In the genomic region with DNA sequence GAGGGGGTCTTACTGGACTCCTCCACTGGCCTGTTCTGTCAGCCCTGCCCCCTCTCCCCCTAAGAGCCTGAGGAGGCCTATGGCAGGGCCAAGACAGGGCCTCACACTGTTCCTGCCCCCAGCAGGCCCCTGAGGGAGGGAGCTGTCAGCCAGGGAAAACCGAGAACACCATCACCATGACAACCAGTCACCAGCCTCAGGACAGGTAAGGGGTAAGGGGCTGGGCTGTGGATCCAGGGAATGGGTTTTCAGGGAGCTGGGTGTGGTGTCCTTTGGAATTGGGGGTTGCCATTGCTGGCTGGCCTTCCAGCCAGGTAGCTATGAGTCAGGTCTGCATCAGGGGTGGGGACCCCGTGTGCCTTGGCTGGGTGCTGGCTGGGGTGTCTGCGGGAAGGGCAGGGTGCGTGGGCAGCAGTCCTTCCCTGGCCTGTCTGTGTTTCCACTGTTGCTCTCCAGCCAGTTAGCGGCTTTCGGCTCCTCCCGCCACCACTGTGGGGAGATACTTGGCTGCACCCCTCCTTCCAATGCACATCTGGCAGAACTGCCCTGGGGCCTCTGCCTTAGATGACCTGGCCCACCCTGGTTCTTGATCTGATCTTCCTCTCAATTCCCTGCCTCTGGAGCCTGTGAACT, we compare ENCODE assay signal across 14 cellular contexts. TPM values are rescaled to one million over a fixed set of nuclear protein-coding genes. Genes with fewer than 3 reads are reported as not detected.
A peak's percentile ranks its signal among the peaks of the same experiment; 100 is the strongest.
DNase-seq lines count a peak whose midpoint lies in the region; ATAC-seq and TF ChIP-seq lines count a peak whose summit lies in the region.
"Had no signal": no experiment of that assay in that cellular context is flagged by ENCODE, and none has a peak within 500 bp of the region (broad histone marks: within the 10 kb centered on the region; RNA-seq: fewer than 3 reads in every experiment).

No MANE protein-coding gene starts in this region.

- CTCF ChIA-PET in CD8-positive, alpha-beta memory T cell (lab: Charles Lee): interaction anchor here (1.2 to 8.0 kb wide), 2 partner anchors 8 to 29 kb away, joined by 5 to 69 read pairs; no protein-coding TSS in a partner anchor

- 49 to 60% (median 53%) methylated on average over 2 to 7 of the region's 7 CpGs for WGBS in adrenal gland, 4 donors

- no peak for DNase-seq in CD8-positive, alpha-beta memory T cell
- DNase-seq in adrenal gland: peak in 3 of 7 donors; percentile 28 to 68 (median 30)
- DNase-seq in left ventricle myocardium inferior: peak; percentile 35
- DNase-seq in posterior vena cava (ENCODE audit: low spot score): peak; percentile 71
- no peak for DNase-seq in activated T-cell treated with anti-CD3 and anti-CD28 coated beads for 4 hours
- no peak for DNase-seq in osteocyte (ENCODE audit: extremely low spot score, unreplicated experiment)
- no peak for DNase-seq in HuH-7.5 (ENCODE audit: low spot score)
- DNase-seq: activated CD4-positive, alpha-beta T cell treated with anti-CD3 and anti-CD28 coated beads for 36 hours; activated gamma-delta T cell treated with Interleukin-2 at 50 U/mL for 16 hours had no signal

- no peaks in the 10 kb centered on the region for H3K9me3 ChIP-seq in CD8-positive, alpha-beta memory T cell (ENCODE audit: low read length)
- no peaks in the 10 kb centered on the region for H3K9me3 ChIP-seq in adrenal gland (replicated peaks in 1 of 3)
- no peaks in the 10 kb centered on the region for H3K9me3 ChIP-seq in left ventricle myocardium inferior (replicated peaks)

- no peak overlapping the region for H3K4me3 ChIP-seq in CD8-positive, alpha-beta memory T cell (ENCODE audit: low read length)
- H3K4me3 ChIP-seq in adrenal gland (peak overlapping the region in 1 of 4 donors; percentile 44), left ventricle myocardium inferior (peak overlapping the region; percentile 88)

- TF ChIP-seq CTCF in adrenal gland (IDR thresholded peaks at IDR 0.05) (no peak), left ventricle myocardium inferior (IDR thresholded peaks at IDR 0.05; ENCODE audit: borderline replicate concordance) (no peak), osteocyte (IDR thresholded peaks at IDR 0.05) (no peak)

- intact Hi-C loops in adrenal gland (cut with DNase I) (no loop called here), left ventricle myocardium inferior (cut with micrococcal nuclease) (no loop called here), posterior vena cava (cut with DNase I) (no loop called here)

- peaks cover 13 to 17% (median 16%) of the 10 kb centered on the region in 3 donors for H3K4me1 Mint-ChIP-seq in CD8-positive, alpha-beta memory T cell
- H3K4me1 Mint-ChIP-seq in osteocyte (ENCODE audit: unreplicated experiment): peaks cover 69% of the 10 kb centered on the region

- H3K27me3 Mint-ChIP-seq in CD8-positive, alpha-beta memory T cell: no peaks in the 10 kb centered on the region
- no peaks in the 10 kb centered on the region for H3K27me3 Mint-ChIP-seq in osteocyte (ENCODE audit: unreplicated experiment)
- H3K27me3 Mint-ChIP-seq: activated CD4-positive, alpha-beta T cell treated with anti-CD3 and anti-CD28 coated beads for 36 hours had no signal

- no peaks in the 10 kb centered on the region for H3K9me3 Mint-ChIP-seq in CD8-positive, alpha-beta memory T cell
- H3K9me3 Mint-ChIP-seq in osteocyte (ENCODE audit: unreplicated experiment): no peaks in the 10 kb centered on the region

- no peak for TF ChIP-seq POLR2A in adrenal gland (IDR thresholded peaks at IDR 0.05)

- H3K36me3 Mint-ChIP-seq in CD8-positive, alpha-beta memory T cell: no peaks in the 10 kb centered on the region
- peaks cover 22% of the 10 kb centered on the region for H3K36me3 Mint-ChIP-seq in osteocyte (ENCODE audit: unreplicated experiment)

- no peak overlapping the region for H3K27ac Mint-ChIP-seq in CD8-positive, alpha-beta memory T cell
- no peak overlapping the region for H3K27ac Mint-ChIP-seq in osteocyte (ENCODE audit: unreplicated experiment)
- H3K27ac Mint-ChIP-seq: activated CD4-positive, alpha-beta T cell treated with anti-CD3 and anti-CD28 coated beads for 36 hours had no signal

- H3K27me3 ChIP-seq in CD8-positive, alpha-beta memory T cell (ENCODE audit: insufficient read depth, low read length, poor library complexity, severe bottlenecking): no peaks in the 10 kb centered on the region
- H3K27me3 ChIP-seq in adrenal gland (no peaks in the 10 kb centered on the region), left ventricle myocardium inferior (ENCODE audit: low read depth) (no peaks in the 10 kb centered on the region)

- POLR2A ChIA-PET in CD8-positive, alpha-beta memory T cell (lab: Charles Lee): interaction anchor here (1.4 kb wide), 1 partner anchor 10 kb away, joined by 3 read pairs; no protein-coding TSS in a partner anchor

- no peak for ATAC-seq in HG03469 (IDR thresholded peaks at IDR 0.05; ENCODE audit: unreplicated experiment)
- ATAC-seq: activated CD4-positive, alpha-beta T cell treated with anti-CD3 and anti-CD28 coated beads for 36 hours had no signal

- no peak overlapping the region for H3K4me3 Mint-ChIP-seq in CD8-positive, alpha-beta memory T cell
- H3K4me3 Mint-ChIP-seq in osteocyte (ENCODE audit: unreplicated experiment): no peak overlapping the region
- H3K4me3 Mint-ChIP-seq: activated CD4-positive, alpha-beta T cell treated with anti-CD3 and anti-CD28 coated beads for 36 hours had no signal

- H3K27ac ChIP-seq in CD8-positive, alpha-beta memory T cell (ENCODE audit: low read depth, low read length): peak overlapping the region; percentile 61
- H3K27ac ChIP-seq in adrenal gland: peak overlapping the region in 4 of 5 donors; percentile 48 to 90 (median 70)
- peak overlapping the region; percentile 98 for H3K27ac ChIP-seq in left ventricle myocardium inferior (replicated peaks)

- no peaks in the 10 kb centered on the region for H3K36me3 ChIP-seq in CD8-positive, alpha-beta memory T cell (ENCODE audit: insufficient read depth, low read length)
- H3K36me3 ChIP-seq in adrenal gland (replicated peaks in 1 of 2): peaks cover 0 to 25% of the 10 kb centered on the region in 2 donors
- H3K36me3 ChIP-seq in left ventricle myocardium inferior: peaks cover 28% of the 10 kb centered on the region

- peaks cover 6% of the 10 kb centered on the region for H3K4me1 ChIP-seq in CD8-positive, alpha-beta memory T cell (ENCODE audit: insufficient read depth, low read length)
- H3K4me1 ChIP-seq in adrenal gland (replicated peaks in 1 of 2) (peaks cover 71 to 85% of the 10 kb centered on the region in 2 donors), left ventricle myocardium inferior (peaks cover 97% of the 10 kb centered on the region)

RNA-seq across cellular contexts. Expression of a gene that starts 3.9 kb away (rescaled TPM):
- total RNA-seq in CD8-positive, alpha-beta memory T cell: 100 to 1,000 TPM; 116 TPM
- polyA plus RNA-seq in CD8-positive, alpha-beta memory T cell: 3.6 TPM
- total RNA-seq in adrenal gland (100 to 1,000 TPM; 104 to 356 (median 186) TPM), left ventricle myocardium inferior (154 TPM), posterior vena cava (10 to 100 TPM; 76.5 to 80.0 TPM), osteocyte (130 and 135 TPM in 2 replicates)
- 100 to 1,000 TPM in 2 of 3 donors, 10 to 100 TPM in 1; 51.9 to 113 (median 108) TPM for polyA plus RNA-seq in adrenal gland

RNA-seq across cellular contexts. Expression of a gene that starts 10.5 kb away (rescaled TPM):
- not detected for total RNA-seq in CD8-positive, alpha-beta memory T cell
- not detected for polyA plus RNA-seq in CD8-positive, alpha-beta memory T cell
- total RNA-seq in adrenal gland (under 1 TPM in 1 of 8 donors, not detected in 7; 0.39 TPM), left ventricle myocardium inferior (0.36 TPM), posterior vena cava (1 to 10 TPM in 1 of 2 donors, not detected in 1; 1.5 TPM), osteocyte (not detected in 2 replicates)
- under 1 TPM in 1 of 3 donors, not detected in 2; 0.94 TPM for polyA plus RNA-seq in adrenal gland
- total RNA-seq: activated CD4-positive, alpha-beta T cell treated with anti-CD3 and anti-CD28 coated beads for 36 hours; H4; mononuclear cell; NCI-H460; SK-MEL-5 had no signal

RNA-seq across cellular contexts. Expression of a gene that starts 19.6 kb away (rescaled TPM):
- total RNA-seq in CD8-positive, alpha-beta memory T cell: 1,000 to 10,000 TPM; 2,387 to 2,400 TPM
- polyA plus RNA-seq in CD8-positive, alpha-beta memory T cell: 460 TPM
- total RNA-seq in adrenal gland (1,000 to 10,000 TPM in 3 of 8 donors, 100 to 1,000 TPM in 5; 692 to 1,293 (median 857) TPM), left ventricle myocardium inferior (786 TPM), posterior vena cava (100 to 1,000 TPM; 414 to 463 TPM), osteocyte (509 and 527 TPM in 2 replicates)
- polyA plus RNA-seq in adrenal gland: 1,000 to 10,000 TPM in 1 of 3 donors, 100 to 1,000 TPM in 2; 275 to 2,249 (median 420) TPM

RNA-seq across cellular contexts. Expression of a gene that starts 30.1 kb away (rescaled TPM):
- 10 to 100 TPM; 34.8 to 35.7 TPM for total RNA-seq in CD8-positive, alpha-beta memory T cell
- polyA plus RNA-seq in CD8-positive, alpha-beta memory T cell: 49.0 TPM
- total RNA-seq in adrenal gland (10 to 100 TPM; 48.5 to 79.8 (median 63.5) TPM), left ventricle myocardium inferior (20.2 TPM), posterior vena cava (10 to 100 TPM; 23.1 to 28.9 TPM), osteocyte (77.0 and 88.4 TPM in 2 replicates)
- polyA plus RNA-seq in adrenal gland: 10 to 100 TPM; 12.7 to 37.5 (median 19.3) TPM

RNA-seq across cellular contexts. Expression of a gene that starts 38.1 kb away (rescaled TPM):
- total RNA-seq in CD8-positive, alpha-beta memory T cell: 10 to 100 TPM; 33.1 to 34.3 TPM
- 5.3 TPM for polyA plus RNA-seq in CD8-positive, alpha-beta memory T cell
- total RNA-seq in adrenal gland (10 to 100 TPM in 5 of 8 donors, 1 to 10 TPM in 3; 4.8 to 31.2 (median 10.5) TPM), left ventricle myocardium inferior (2.1 TPM), posterior vena cava (1 to 10 TPM; 4.5 to 6.7 TPM), osteocyte (11.1 and 13.1 TPM in 2 replicates)
- 10 to 100 TPM in 2 of 3 donors, 1 to 10 TPM in 1; 5.8 to 17.0 (median 10.5) TPM for polyA plus RNA-seq in adrenal gland

Comparison
In these comparisons a context has a peak if more than half of its experiments do, and no peak if none do; other contexts are left out.
1. DNase-seq: peak in left ventricle myocardium inferior (single experiment) and posterior vena cava (single experiment); none in CD8-positive, alpha-beta memory T cell (0 of 5), activated T-cell treated with anti-CD3 and anti-CD28 coated beads for 4 hours (single experiment), osteocyte (single experiment) and HuH-7.5 (single experiment).
2. Peak in every context shown above with its lines, with median percentiles within 50 percentile points of each other: H3K27ac ChIP-seq.